14 cellular contexts compared by ENCODE assay signal in the genomic region with DNA sequence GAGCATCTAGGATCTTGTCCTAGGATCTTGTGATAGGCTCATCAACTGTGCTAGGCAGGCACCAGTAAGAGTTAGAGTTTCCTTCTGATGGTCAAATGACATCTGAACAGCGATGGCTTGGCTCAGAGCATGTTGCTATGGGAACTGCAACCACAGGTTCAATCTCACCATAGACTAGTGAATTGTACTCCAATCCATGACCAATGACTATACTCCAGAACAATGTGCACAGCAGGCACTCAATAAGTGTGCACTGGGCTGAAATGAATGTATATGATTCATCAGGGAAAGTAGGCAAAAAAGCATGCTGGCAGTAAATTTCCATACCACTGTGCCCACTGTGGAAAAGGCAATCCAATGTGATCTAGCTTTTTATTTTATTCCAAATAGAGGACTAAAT.
"Had no signal": no experiment of that assay in that cellular context is flagged by ENCODE, and none has a peak within 500 bp of the region (broad histone marks: within the 10 kb centered on the region; RNA-seq: fewer than 3 reads in every experiment).

No MANE protein-coding gene starts in this region.

- H3K4me3 Mint-ChIP-seq: activated CD8-positive, alpha-beta T cell treated with anti-CD3 and anti-CD28 coated beads, Interleukin-2, amount 10 ng/mL, durations not matched to agents 7 days and 5 days; activated naive CD8-positive, alpha-beta T cell treated with anti-CD3 and anti-CD28 coated beads, Interleukin-2, amount 50 U/mL, for 24 hours; central memory CD8-positive, alpha-beta T cell; dendritic cell treated with granulocyte-macrophage colony-stimulating factor and Interleukin-4, amounts not matched to agents 40 ng/mL and 50 ng/mL, for 4 days; immature natural killer cell; natural killer cell treated with Interleukin-12 subunit alpha and Interleukin-12 subunit beta and Interleukin-15 and Interleukin-18, amount 100 ng/mL, for 72 hours had no signal

- DNase-seq: activated CD4-positive, alpha-beta T cell treated with anti-CD3 and anti-CD28 coated beads for 4 hours; activated CD8-positive, alpha-beta memory T cell treated with anti-CD3 and anti-CD28 coated beads, Interleukin-2, amount 50 U/mL, for 48 hours; activated CD8-positive, alpha-beta T cell treated with anti-CD3 and anti-CD28 coated beads, Interleukin-2, amount 10 ng/mL, durations not matched to agents 7 days and 5 days; activated naive CD4-positive, alpha-beta T cell; activated naive CD8-positive, alpha-beta T cell treated with anti-CD3 and anti-CD28 coated beads, Interleukin-2, amount 50 U/mL, for 24 hours; immature natural killer cell; stimulated activated CD4-positive, alpha-beta T cell treated with anti-CD3 and anti-CD28 coated beads, Interleukin-4, amount 100 ng/mL, for 4 hours; stomach; T-helper 1 cell had no signal

- H3K9me3 Mint-ChIP-seq: activated naive CD8-positive, alpha-beta T cell treated with anti-CD3 and anti-CD28 coated beads, Interleukin-2, amount 50 U/mL, for 24 hours; central memory CD8-positive, alpha-beta T cell; dendritic cell treated with granulocyte-macrophage colony-stimulating factor and Interleukin-4, amounts not matched to agents 40 ng/mL and 50 ng/mL, for 4 days; immature natural killer cell; natural killer cell treated with Interleukin-12 subunit alpha and Interleukin-12 subunit beta and Interleukin-15 and Interleukin-18, amount 100 ng/mL, for 72 hours had no signal

- H3K36me3 ChIP-seq: ascending aorta, stomach had no signal

- H3K27me3 ChIP-seq: ascending aorta, stomach had no signal

- H3K9me3 ChIP-seq: ascending aorta, stomach had no signal

- H3K27ac Mint-ChIP-seq: activated CD8-positive, alpha-beta T cell treated with anti-CD3 and anti-CD28 coated beads, Interleukin-2, amount 10 ng/mL, durations not matched to agents 7 days and 5 days; activated naive CD8-positive, alpha-beta T cell treated with anti-CD3 and anti-CD28 coated beads, Interleukin-2, amount 50 U/mL, for 24 hours; dendritic cell treated with granulocyte-macrophage colony-stimulating factor and Interleukin-4, amounts not matched to agents 40 ng/mL and 50 ng/mL, for 4 days; immature natural killer cell; natural killer cell treated with Interleukin-12 subunit alpha and Interleukin-12 subunit beta and Interleukin-15 and Interleukin-18, amount 100 ng/mL, for 72 hours had no signal

- H3K27ac ChIP-seq: ascending aorta had no signal

- H3K4me3 ChIP-seq: ascending aorta, lung, stomach had no signal

- H3K36me3 Mint-ChIP-seq: immature natural killer cell; natural killer cell treated with Interleukin-12 subunit alpha and Interleukin-12 subunit beta and Interleukin-15 and Interleukin-18, amount 100 ng/mL, for 72 hours had no signal

- H3K4me1 Mint-ChIP-seq: activated naive CD8-positive, alpha-beta T cell treated with anti-CD3 and anti-CD28 coated beads, Interleukin-2, amount 50 U/mL, for 24 hours; central memory CD8-positive, alpha-beta T cell; immature natural killer cell had no signal

- H3K4me1 ChIP-seq: ascending aorta had no signal
